28 cellular contexts compared by ENCODE assay signal in the genomic region with DNA sequence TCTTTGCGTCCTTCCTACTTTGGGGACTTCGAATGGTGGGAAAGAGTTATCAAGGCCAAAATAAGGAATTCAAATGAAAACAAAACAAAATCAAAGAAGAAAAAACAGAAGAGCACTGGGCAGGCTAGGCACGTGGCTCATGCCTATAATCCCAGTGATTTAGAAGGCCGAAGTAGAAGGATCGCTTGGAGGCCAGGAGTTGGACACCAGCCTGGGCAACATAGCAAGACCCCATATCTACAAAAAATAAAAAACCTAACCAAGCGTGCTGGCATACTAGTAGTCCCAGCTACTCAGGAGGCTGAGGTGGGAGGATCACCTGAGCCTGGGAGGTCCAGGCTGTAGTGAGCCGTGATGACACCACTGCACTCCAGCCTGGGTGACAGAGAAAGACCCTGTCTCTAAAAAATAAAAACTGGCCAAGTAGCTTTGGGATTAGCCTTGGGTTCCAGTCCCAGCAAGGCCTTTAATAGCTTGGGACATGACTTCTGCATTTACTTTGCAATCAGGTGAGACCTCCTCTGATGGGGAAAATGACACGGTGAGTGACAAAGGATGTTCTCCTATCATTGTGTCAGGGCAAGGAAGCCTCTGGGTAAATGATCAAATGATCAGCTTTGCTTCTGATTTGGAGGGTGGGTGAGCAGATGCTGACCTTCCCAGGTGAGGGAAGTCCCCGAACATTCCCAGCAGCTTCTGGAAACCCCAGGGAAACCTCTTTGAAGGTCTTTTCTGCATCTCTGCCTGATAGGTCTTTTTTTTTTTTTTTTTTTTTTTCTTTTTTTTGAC. TPM values are rescaled to one million over a fixed set of nuclear protein-coding genes. Genes with fewer than 3 reads are reported as not detected.
DNase-seq lines count a peak whose midpoint lies in the region; ATAC-seq, FAIRE-seq and TF ChIP-seq lines count a peak whose summit lies in the region.
"Had no signal": no experiment of that assay in that cellular context is flagged by ENCODE, and none has a peak within 500 bp of the region (broad histone marks: within the 10 kb centered on the region; RNA-seq: fewer than 3 reads in every experiment).

No MANE protein-coding gene starts in this region.

- peaks cover 77% of the 10 kb centered on the region; the same call in 2 of the 3 replicates for H3K36me3 ChIP-seq in K562 (ENCODE audit: control insufficient read depth, insufficient read depth, low read length)
- H3K36me3 ChIP-seq: gastrocnemius medialis had no signal

- H3K4me1 Mint-ChIP-seq in activated CD4-positive, alpha-beta T cell treated with anti-CD3 and anti-CD28 coated beads, Interleukin-2, amount 10 ng/mL, durations not matched to agents 24 days and 14 days: peaks cover 33% of the 10 kb centered on the region
- H3K4me1 Mint-ChIP-seq in stimulated activated naive B cell treated with anti-CD40 and anti-IgM and Interleukin-4, amounts not matched to agents 10 μg/mL and 1 μg/mL and 100 μg/mL, for 72 hours: peaks cover 30 to 53% of the 10 kb centered on the region in 2 donors
- H3K4me1 Mint-ChIP-seq: endodermal cell had no signal

- CTCF ChIA-PET in K562 (lab: Yijun Ruan, JAX; ENCODE audit: low intra/inter-chr PET ratio): no interaction called here

- POLR2A ChIA-PET in K562 (lab: Yijun Ruan, JAX): interaction anchor here (0.6 to 1.0 kb wide), 4 partner anchors 12 to 251 kb away, joined by 3 to 5 read pairs (median 3); partner anchors contain the start of gene ICAM5

- H3K4me3 Mint-ChIP-seq in activated CD4-positive, alpha-beta T cell treated with anti-CD3 and anti-CD28 coated beads, Interleukin-2, amount 10 ng/mL, durations not matched to agents 24 days and 14 days: peak overlapping the region; percentile 13
- H3K4me3 Mint-ChIP-seq in stimulated activated naive B cell treated with anti-CD40 and anti-IgM and Interleukin-4, amounts not matched to agents 10 μg/mL and 1 μg/mL and 100 μg/mL, for 72 hours: peak overlapping the region; percentile 52 to 63
- H3K4me3 Mint-ChIP-seq: endodermal cell had no signal

- no peak for TF ChIP-seq RAD21 in K562 (CRISPR knock-in tag; conservative IDR thresholded peaks at IDR 0.05 in 1 of 2, IDR thresholded peaks at IDR 0.05 in 1 of 2)

- in situ Hi-C loops in K562 (cut with MboI): no loop called here

- no peaks in the 10 kb centered on the region for H3K9me3 Mint-ChIP-seq in activated CD4-positive, alpha-beta T cell treated with anti-CD3 and anti-CD28 coated beads, Interleukin-2, amount 10 ng/mL, durations not matched to agents 24 days and 14 days
- no peaks in the 10 kb centered on the region for H3K9me3 Mint-ChIP-seq in stimulated activated naive B cell treated with anti-CD40 and anti-IgM and Interleukin-4, amounts not matched to agents 10 μg/mL and 1 μg/mL and 100 μg/mL, for 72 hours
- H3K9me3 Mint-ChIP-seq: endodermal cell had no signal

- peaks cover 1 to 2% of the 10 kb centered on the region in 2 experiments; a peak in 3 of 5 replicates for H3K4me1 ChIP-seq in K562 (replicated peaks in 1 of 2; ENCODE audit: control insufficient read depth in 2 of 2, insufficient read depth in 2 of 2, low read length in 2 of 2)
- H3K4me1 ChIP-seq: gastrocnemius medialis had no signal

- H3K9me3 ChIP-seq in K562 (replicated peaks; ENCODE audit: control insufficient read depth, insufficient read depth, low read depth, low read length): no peaks in the 10 kb centered on the region
- H3K9me3 ChIP-seq: esophagus squamous epithelium, gastrocnemius medialis had no signal

- no peak overlapping the region for H3K4me2 ChIP-seq in K562 (ENCODE audit: insufficient read depth, low read length)
- H3K4me2 ChIP-seq: KMS-11 had no signal

- no peak for TF ChIP-seq POLR2A in K562 (conservative IDR thresholded peaks at IDR 0.05)

- no peaks in the 10 kb centered on the region for H3K27me3 ChIP-seq in K562 (ENCODE audit: control insufficient read depth in 2 of 2, insufficient read depth in 2 of 2, low read length in 2 of 2)
- H3K27me3 ChIP-seq: esophagus squamous epithelium, gastrocnemius medialis had no signal

- BruUV-seq in K562 (replicated peaks; lab: Mats Ljungman, UMichigan): no TSS peak

- peaks cover 57% of the 10 kb centered on the region for H3K36me3 Mint-ChIP-seq in activated CD4-positive, alpha-beta T cell treated with anti-CD3 and anti-CD28 coated beads, Interleukin-2, amount 10 ng/mL, durations not matched to agents 24 days and 14 days (ENCODE audit: low read depth)
- peaks cover 49 to 63% of the 10 kb centered on the region in 2 donors for H3K36me3 Mint-ChIP-seq in stimulated activated naive B cell treated with anti-CD40 and anti-IgM and Interleukin-4, amounts not matched to agents 10 μg/mL and 1 μg/mL and 100 μg/mL, for 72 hours

- H3K79me2 ChIP-seq in K562 (ENCODE audit: control insufficient read depth, insufficient read depth, low read length): peaks cover under 1% of the 10 kb centered on the region

- H3K27ac Mint-ChIP-seq in activated CD4-positive, alpha-beta T cell treated with anti-CD3 and anti-CD28 coated beads, Interleukin-2, amount 10 ng/mL, durations not matched to agents 24 days and 14 days: no peak overlapping the region
- H3K27ac Mint-ChIP-seq in stimulated activated naive B cell treated with anti-CD40 and anti-IgM and Interleukin-4, amounts not matched to agents 10 μg/mL and 1 μg/mL and 100 μg/mL, for 72 hours: peak overlapping the region; percentile 74
- H3K27ac Mint-ChIP-seq: endodermal cell had no signal

- 91% methylated on average over 9 of the region's 9 CpGs for WGBS in K562 (ENCODE audit: insufficient coverage, low coverage, missing lambda C conversion rate)

- no peak for ATAC-seq in K562
- ATAC-seq in stimulated activated naive B cell treated with anti-CD40 and anti-IgM and Interleukin-4, amounts not matched to agents 10 μg/mL and 1 μg/mL and 100 μg/mL, for 72 hours (replicated peaks): peak; percentile 49 to 71
- no peak for ATAC-seq in HG02981 (IDR thresholded peaks at IDR 0.05; ENCODE audit: unreplicated experiment)
- ATAC-seq: gastrocnemius medialis, HCT116 had no signal

- no peak for DNase-seq in activated CD4-positive, alpha-beta T cell treated with anti-CD3 and anti-CD28 coated beads, Interleukin-2, amount 10 ng/mL, durations not matched to agents 24 days and 14 days
- DNase-seq in activated CD4-positive, alpha-beta T cell treated with anti-CD3 and anti-CD28 coated beads, Interleukin-2, amount 50 U/mL, for 48 hours: no peak
- DNase-seq in K562 (ENCODE audit: extremely low read depth in 1 of 4, low spot score in 3 of 4) (no peak), A172 (ENCODE audit: low spot score) (no peak)
- no peak for DNase-seq in stimulated activated naive B cell treated with anti-CD40 and anti-IgM and Interleukin-4, amounts not matched to agents 10 μg/mL and 1 μg/mL and 100 μg/mL, for 72 hours
- DNase-seq: activated CD4-positive, alpha-beta T cell treated with anti-CD3 and anti-CD28 coated beads, Interleukin-2, amount 50 U/mL, for 1 hour; activated CD8-positive, alpha-beta memory T cell treated with anti-CD3 and anti-CD28 coated beads, Interleukin-2, amount 50 U/mL, for 48 hours; AML-193; DMS79; endodermal cell; esophagus squamous epithelium; gastrocnemius medialis; hypothalamus; islet precursor cell; NCI-H1694; NCI-H2171 treated with DMSO at 0.1 percent for 48 hours; NCI-H526; RPMI8226; stimulated activated CD4-positive, alpha-beta T cell treated with anti-CD3 and anti-CD28 coated beads, Interleukin-1b, Interleukin-23, amount 100 ng/mL, for 48 hours; stimulated activated naive CD4-positive, alpha-beta T cell treated with Interleukin-2 at 50 U/mL for 16 hours had no signal

- TF ChIP-seq EP300 in K562 (IDR thresholded peaks at IDR 0.05; ENCODE audit: low read length): no peak

- H3K27ac ChIP-seq in K562 (ENCODE audit: extremely low read depth, low read depth, low read length): no peak overlapping the region
- H3K27ac ChIP-seq: 22Rv1, coronary artery, esophagus squamous epithelium, gastrocnemius medialis, KMS-11, SK-N-MC had no signal

- no peak overlapping the region for H3K9ac ChIP-seq in K562 (ENCODE audit: insufficient read depth in 1 of 2, low read depth in 2 of 2, low read length in 2 of 2)
- H3K9ac ChIP-seq: KMS-11 had no signal

- no peak for TF ChIP-seq CTCF in K562 (IDR thresholded peaks at IDR 0.05 in 2 of 3, conservative IDR thresholded peaks at IDR 0.05 in 1 of 3; ENCODE audit: insufficient read depth in 2 of 3, low read depth in 1 of 3, low read length in 3 of 3)

- intact Hi-C loops in activated CD4-positive, alpha-beta T cell treated with anti-CD3 and anti-CD28 coated beads, Interleukin-2, amount 10 ng/mL, durations not matched to agents 24 days and 14 days (cut with micrococcal nuclease): no loop called here
- intact Hi-C loops in K562 (cut with micrococcal nuclease): no loop called here

- H3K4me3 ChIP-seq in K562: no peak overlapping the region
- H3K4me3 ChIP-seq: coronary artery, esophagus squamous epithelium, gastrocnemius medialis, lung, SK-N-MC had no signal

- no peaks in the 10 kb centered on the region for H4K20me1 ChIP-seq in K562 (replicated peaks; ENCODE audit: control insufficient read depth, insufficient read depth, low read length)

- no peaks in the 10 kb centered on the region for H3K27me3 Mint-ChIP-seq in activated CD4-positive, alpha-beta T cell treated with anti-CD3 and anti-CD28 coated beads, Interleukin-2, amount 10 ng/mL, durations not matched to agents 24 days and 14 days
- no peaks in the 10 kb centered on the region for H3K27me3 Mint-ChIP-seq in stimulated activated naive B cell treated with anti-CD40 and anti-IgM and Interleukin-4, amounts not matched to agents 10 μg/mL and 1 μg/mL and 100 μg/mL, for 72 hours

- FAIRE-seq in K562 (lab: Jason Lieb, UNC): no peak

- no peak overlapping the region for H2AFZ ChIP-seq in K562 (ENCODE audit: low read depth, low read length)

- H3K9me1 ChIP-seq in K562 (ENCODE audit: control insufficient read depth, insufficient read depth, low read length): no peaks in the 10 kb centered on the region

RNA-seq across cellular contexts. Expression of gene ICAM1, which starts 7.1 kb away (rescaled TPM):
- total RNA-seq in activated CD4-positive, alpha-beta T cell treated with anti-CD3 and anti-CD28 coated beads, Interleukin-2, amount 10 ng/mL, durations not matched to agents 24 days and 14 days: 81.5 and 82.1 TPM in 2 replicates
- total RNA-seq in K562 (2011; cell fraction: chromatin; rRNA removed; ENCODE audit: low replicate concordance): 41.5 and 107 TPM in 2 replicates
- total RNA-seq in K562 (2011; cell fraction: nucleolus; rRNA removed): 83.4 and 99.6 TPM in 2 replicates
- total RNA-seq in K562 (2011; cell fraction: nucleoplasm; rRNA removed): 76.3 and 76.6 TPM in 2 replicates
- total RNA-seq in K562 (2014; rRNA removed) (17.4 and 26.0 TPM in 2 replicates), K562 (2014; rRNA removed; fragmentation: Illumina TruSeq; extraction: Trizol) (11.9 and 12.1 TPM in 2 replicates), K562 (2015; rRNA removed; fragmentation: Illumina TruSeq; extraction: Trizol) (23.6 and 24.1 TPM in 2 replicates), K562 (2021) (22.3 and 22.6 TPM in 2 replicates)
- polyA plus RNA-seq in K562 (2011; rRNA removed) (13.1 and 21.4 TPM in 2 replicates), K562 (2014; fragmentation: Illumina TruSeq; extraction: Trizol) (24.4 and 29.9 TPM in 2 replicates), K562 (2014; fragmentation: Nextera tagmentation; extraction: Ambion mirVana) (1 to 10 TPM; 2.3 to 2.4 TPM), K562 (2014; rRNA removed) (13.4 TPM in 2 replicates)
- 20.2 and 23.1 TPM in 2 replicates for polyA plus RNA-seq in K562 (2011; cell fraction: cytosol; rRNA removed)
- polyA plus RNA-seq in K562 (2011; cell fraction: nucleus; rRNA removed): 17.5 and 30.7 TPM in 2 replicates
- 22.4 and 63.2 TPM in 2 replicates for polyA plus RNA-seq in K562 (2012)
- 19.6 and 21.5 TPM in 2 replicates for polyA minus RNA-seq in K562 (2011; rRNA and poly(A)+ RNA removed)
- 21.5 and 23.8 TPM in 2 replicates for polyA minus RNA-seq in K562 (2011; cell fraction: cytosol; rRNA and poly(A)+ RNA removed)
- 13.8 and 17.4 TPM in 2 replicates for polyA minus RNA-seq in K562 (2011; cell fraction: nucleus; rRNA and poly(A)+ RNA removed)
- 0.22 TPM in 1 of 2 replicates, not detected in the other for total RNA-seq in A172 (2014; rRNA removed; shearing (Covaris generic))

RNA-seq across cellular contexts. Expression of gene ICAM4, which starts 8.8 kb away (rescaled TPM):
- 0.71 and 0.79 TPM in 2 replicates for total RNA-seq in activated CD4-positive, alpha-beta T cell treated with anti-CD3 and anti-CD28 coated beads, Interleukin-2, amount 10 ng/mL, durations not matched to agents 24 days and 14 days
- 14.7 and 49.5 TPM in 2 replicates for total RNA-seq in K562 (2011; cell fraction: chromatin; rRNA removed; ENCODE audit: low replicate concordance)
- total RNA-seq in K562 (2011; cell fraction: nucleolus; rRNA removed): 93.9 and 101 TPM in 2 replicates
- total RNA-seq in K562 (2011; cell fraction: nucleoplasm; rRNA removed): 52.0 and 56.5 TPM in 2 replicates
- total RNA-seq in K562 (2014; rRNA removed) (86.1 and 93.8 TPM in 2 replicates), K562 (2014; rRNA removed; fragmentation: Illumina TruSeq; extraction: Trizol) (18.9 and 20.3 TPM in 2 replicates), K562 (2015; rRNA removed; fragmentation: Illumina TruSeq; extraction: Trizol) (42.0 and 43.4 TPM in 2 replicates), K562 (2021) (62.6 and 65.5 TPM in 2 replicates)
- polyA plus RNA-seq in K562 (2011; rRNA removed) (29.5 and 34.4 TPM in 2 replicates), K562 (2014; fragmentation: Illumina TruSeq; extraction: Trizol) (21.0 and 45.3 TPM in 2 replicates), K562 (2014; fragmentation: Nextera tagmentation; extraction: Ambion mirVana) (10 to 100 TPM; 14.1 to 29.6 TPM), K562 (2014; rRNA removed) (83.8 and 96.6 TPM in 2 replicates)
- polyA plus RNA-seq in K562 (2011; cell fraction: cytosol; rRNA removed): 49.4 and 120 TPM in 2 replicates
- polyA plus RNA-seq in K562 (2011; cell fraction: nucleus; rRNA removed): 11.2 and 16.0 TPM in 2 replicates
- 69.5 and 104 TPM in 2 replicates for polyA plus RNA-seq in K562 (2012)
- 5.9 and 9.1 TPM in 2 replicates for polyA minus RNA-seq in K562 (2011; rRNA and poly(A)+ RNA removed)
- 18.7 and 19.2 TPM in 2 replicates for polyA minus RNA-seq in K562 (2011; cell fraction: cytosol; rRNA and poly(A)+ RNA removed)
- polyA minus RNA-seq in K562 (2011; cell fraction: nucleus; rRNA and poly(A)+ RNA removed): 13.2 and 16.6 TPM in 2 replicates
- 0.09 and 0.24 TPM in 2 replicates for total RNA-seq in A172 (2014; rRNA removed; shearing (Covaris generic))
- total RNA-seq: gastrocnemius medialis had no signal

RNA-seq across cellular contexts. Expression of gene ICAM5, which starts 11.8 kb away (rescaled TPM):
- 3.0 and 3.8 TPM in 2 replicates for total RNA-seq in activated CD4-positive, alpha-beta T cell treated with anti-CD3 and anti-CD28 coated beads, Interleukin-2, amount 10 ng/mL, durations not matched to agents 24 days and 14 days
- total RNA-seq in K562 (2011; cell fraction: chromatin; rRNA removed; ENCODE audit: low replicate concordance): 152 and 610 TPM in 2 replicates
- total RNA-seq in K562 (2011; cell fraction: nucleolus; rRNA removed): 442 and 477 TPM in 2 replicates
- total RNA-seq in K562 (2011; cell fraction: nucleoplasm; rRNA removed): 261 and 266 TPM in 2 replicates
- total RNA-seq in K562 (2014; rRNA removed) (39.7 TPM in 2 replicates), K562 (2014; rRNA removed; fragmentation: Illumina TruSeq; extraction: Trizol) (1.7 and 3.7 TPM in 2 replicates), K562 (2015; rRNA removed; fragmentation: Illumina TruSeq; extraction: Trizol) (13.7 and 16.6 TPM in 2 replicates), K562 (2021) (69.7 and 89.5 TPM in 2 replicates)
- polyA plus RNA-seq in K562 (2011; rRNA removed) (29.9 and 58.7 TPM in 2 replicates), K562 (2014; fragmentation: Illumina TruSeq; extraction: Trizol) (12.1 and 29.4 TPM in 2 replicates), K562 (2014; fragmentation: Nextera tagmentation; extraction: Ambion mirVana) (under 1 TPM; 0.10 to 0.11 TPM), K562 (2014; rRNA removed) (97.4 and 114 TPM in 2 replicates)
- polyA plus RNA-seq in K562 (2011; cell fraction: cytosol; rRNA removed): 50.3 and 80.3 TPM in 2 replicates
- polyA plus RNA-seq in K562 (2011; cell fraction: nucleus; rRNA removed): 748 and 1,281 TPM in 2 replicates
- 45.0 and 59.7 TPM in 2 replicates for polyA plus RNA-seq in K562 (2012)
- 4.9 and 6.5 TPM in 2 replicates for polyA minus RNA-seq in K562 (2011; rRNA and poly(A)+ RNA removed)
- polyA minus RNA-seq in K562 (2011; cell fraction: cytosol; rRNA and poly(A)+ RNA removed): 19.6 and 29.4 TPM in 2 replicates
- polyA minus RNA-seq in K562 (2011; cell fraction: nucleus; rRNA and poly(A)+ RNA removed): 91.7 and 98.6 TPM in 2 replicates
- total RNA-seq in A172 (2014; rRNA removed; shearing (Covaris generic)): 0.19 and 0.53 TPM in 2 replicates
- total RNA-seq: gastrocnemius medialis, skeletal muscle tissue had no signal

RNA-seq across cellular contexts. Expression of gene MRPL4, which starts 26.0 kb away (rescaled TPM):
- total RNA-seq in activated CD4-positive, alpha-beta T cell treated with anti-CD3 and anti-CD28 coated beads, Interleukin-2, amount 10 ng/mL, durations not matched to agents 24 days and 14 days: 163 and 174 TPM in 2 replicates
- 75.4 and 154 TPM in 2 replicates for total RNA-seq in K562 (2011; cell fraction: chromatin; rRNA removed; ENCODE audit: low replicate concordance)
- 118 and 119 TPM in 2 replicates for total RNA-seq in K562 (2011; cell fraction: nucleolus; rRNA removed)
- total RNA-seq in K562 (2011; cell fraction: nucleoplasm; rRNA removed): 109 and 125 TPM in 2 replicates
- 239 and 297 TPM in 2 replicates for total RNA-seq in K562 (2014; rRNA removed)
- total RNA-seq in K562 (2014; rRNA removed; fragmentation: Illumina TruSeq; extraction: Trizol): 12.3 and 20.8 TPM in 2 replicates
- 64.9 and 69.9 TPM in 2 replicates for total RNA-seq in K562 (2015; rRNA removed; fragmentation: Illumina TruSeq; extraction: Trizol)
- total RNA-seq in K562 (2021): 198 and 204 TPM in 2 replicates
- 44.2 and 64.0 TPM in 2 replicates for polyA plus RNA-seq in K562 (2011; rRNA removed)
- polyA plus RNA-seq in K562 (2011; cell fraction: cytosol; rRNA removed): 115 and 258 TPM in 2 replicates
- polyA plus RNA-seq in K562 (2011; cell fraction: nucleus; rRNA removed): 132 and 192 TPM in 2 replicates
- polyA plus RNA-seq in K562 (2012): 125 and 156 TPM in 2 replicates
- 71.2 and 153 TPM in 2 replicates for polyA plus RNA-seq in K562 (2014; fragmentation: Illumina TruSeq; extraction: Trizol)
- polyA plus RNA-seq in K562 (2014; fragmentation: Nextera tagmentation; extraction: Ambion mirVana): 1 to 10 TPM; 1.4 to 5.0 TPM
- polyA plus RNA-seq in K562 (2014; rRNA removed): 178 and 184 TPM in 2 replicates
- 17.9 and 18.5 TPM in 2 replicates for polyA minus RNA-seq in K562 (2011; rRNA and poly(A)+ RNA removed)
- 40.0 and 52.5 TPM in 2 replicates for polyA minus RNA-seq in K562 (2011; cell fraction: cytosol; rRNA and poly(A)+ RNA removed)
- polyA minus RNA-seq in K562 (2011; cell fraction: nucleus; rRNA and poly(A)+ RNA removed): 25.0 and 33.0 TPM in 2 replicates
- total RNA-seq in A172 (2014; rRNA removed; shearing (Covaris generic)): 130 and 157 TPM in 2 replicates

RNA-seq across cellular contexts. Expression of gene ZGLP1, which starts 31.6 kb away (rescaled TPM):
- total RNA-seq in activated CD4-positive, alpha-beta T cell treated with anti-CD3 and anti-CD28 coated beads, Interleukin-2, amount 10 ng/mL, durations not matched to agents 24 days and 14 days: 2.0 and 2.8 TPM in 2 replicates
- 4.3 and 14.7 TPM in 2 replicates for total RNA-seq in K562 (2011; cell fraction: chromatin; rRNA removed; ENCODE audit: low replicate concordance)
- 8.3 and 10.8 TPM in 2 replicates for total RNA-seq in K562 (2011; cell fraction: nucleolus; rRNA removed)
- 5.3 and 6.4 TPM in 2 replicates for total RNA-seq in K562 (2011; cell fraction: nucleoplasm; rRNA removed)
- total RNA-seq in K562 (2014; rRNA removed) (2.7 and 3.0 TPM in 2 replicates), K562 (2014; rRNA removed; fragmentation: Illumina TruSeq; extraction: Trizol) (0.64 and 0.69 TPM in 2 replicates), K562 (2015; rRNA removed; fragmentation: Illumina TruSeq; extraction: Trizol) (2.7 and 2.9 TPM in 2 replicates), K562 (2021) (3.3 and 5.8 TPM in 2 replicates)
- polyA plus RNA-seq in K562 (2011; rRNA removed) (2.2 and 3.2 TPM in 2 replicates), K562 (2014; fragmentation: Illumina TruSeq; extraction: Trizol) (1.5 and 1.9 TPM in 2 replicates), K562 (2014; fragmentation: Nextera tagmentation; extraction: Ambion mirVana) (under 1 TPM; 0.24 to 0.56 TPM), K562 (2014; rRNA removed) (4.5 and 5.1 TPM in 2 replicates)
- 2.2 and 3.4 TPM in 2 replicates for polyA plus RNA-seq in K562 (2011; cell fraction: cytosol; rRNA removed)
- 9.0 and 17.2 TPM in 2 replicates for polyA plus RNA-seq in K562 (2011; cell fraction: nucleus; rRNA removed)
- 3.3 and 8.0 TPM in 2 replicates for polyA plus RNA-seq in K562 (2012)
- 0.18 and 0.39 TPM in 2 replicates for polyA minus RNA-seq in K562 (2011; rRNA and poly(A)+ RNA removed)
- polyA minus RNA-seq in K562 (2011; cell fraction: cytosol; rRNA and poly(A)+ RNA removed): 1.0 and 2.0 TPM in 2 replicates
- 1.1 and 1.3 TPM in 2 replicates for polyA minus RNA-seq in K562 (2011; cell fraction: nucleus; rRNA and poly(A)+ RNA removed)
- 1.3 and 1.5 TPM in 2 replicates for total RNA-seq in A172 (2014; rRNA removed; shearing (Covaris generic))

Comparison
In these comparisons a context has a peak if more than half of its experiments do, and no peak if none do; other contexts are left out.
1. ATAC-seq: peak in stimulated activated naive B cell treated with anti-CD40 and anti-IgM and Interleukin-4, amounts not matched to agents 10 μg/mL and 1 μg/mL and 100 μg/mL, for 72 hours (2 of 2); none in K562 (single experiment) and HG02981 (single experiment).
2. RNA of gene ICAM1, which starts 7.1 kb away (total RNA-seq): 81.5 to 82.1 TPM in activated CD4-positive, alpha-beta T cell treated with anti-CD3 and anti-CD28 coated beads, Interleukin-2, amount 10 ng/mL, durations not matched to agents 24 days and 14 days and 11.9 to 107 TPM in K562; 0.22 TPM in A172; every median in the first group is over 10 times any median in the second.